In the genomic region with DNA sequence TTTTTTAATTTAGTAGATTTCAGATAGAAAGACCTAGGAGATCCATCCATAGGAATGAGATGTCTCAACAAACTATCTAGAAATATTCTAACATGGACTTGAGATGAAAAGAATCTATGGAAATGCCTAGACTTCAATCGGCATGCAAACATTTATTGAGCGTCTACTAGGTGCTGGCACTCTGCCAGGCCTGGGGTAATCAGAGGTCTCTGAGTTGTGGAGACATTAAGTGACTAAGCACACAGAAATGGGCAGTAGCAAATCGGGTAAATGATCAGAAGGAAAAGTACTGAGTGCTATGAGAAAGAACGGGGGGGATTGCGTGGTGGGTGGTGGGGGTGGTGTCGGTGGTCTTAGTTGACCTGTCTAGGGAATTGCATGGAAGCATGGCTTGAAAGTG, we compare ENCODE assay signal across 38 cellular contexts.
"Had no signal": no experiment of that assay in that cellular context is flagged by ENCODE, and none has a peak within 500 bp of the region (broad histone marks: within the 10 kb centered on the region; RNA-seq: fewer than 3 reads in every experiment).

No MANE protein-coding gene starts in this region.

- H3K4me1 ChIP-seq: adrenal gland, body of pancreas had no signal

- H3K27me3 ChIP-seq: adrenal gland, body of pancreas, cardiac muscle cell had no signal

- DNase-seq: activated B cell treated with CpG ODN at 0.5 μM for 24 hours; activated CD4-positive, alpha-beta memory T cell treated with anti-CD3 and anti-CD28 coated beads for 36 hours; activated CD4-positive, alpha-beta T cell treated with anti-CD3 and anti-CD28 coated beads for 4 hours; activated CD4-positive, alpha-beta T cell treated with anti-CD3 and anti-CD28 coated beads, Interleukin-2, amount 10 ng/mL, durations not matched to agents 24 days and 14 days; activated CD4-positive, alpha-beta T cell treated with anti-CD3 and anti-CD28 coated beads, Interleukin-2, amount 50 U/mL, for 1 hour; activated CD4-positive, alpha-beta T cell treated with anti-CD3 and anti-CD28 coated beads, Interleukin-2, amount 50 U/mL, for 4 hours; activated CD4-positive, CD25-positive, alpha-beta regulatory T cell treated with anti-CD3 and anti-CD28 coated beads, Interleukin-2, amount 50 U/mL, for 72 hours; activated CD8-positive, alpha-beta memory T cell treated with anti-CD3 and anti-CD28 coated beads, Interleukin-2, amount 50 U/mL, for 4 hours; activated CD8-positive, alpha-beta T cell treated with anti-CD3 and anti-CD28 coated beads for 36 hours; activated effector memory CD4-positive, alpha-beta T cell treated with anti-CD3 and anti-CD28 coated beads, Interleukin-2, amount 50 U/mL, for 16 hours; activated gamma-delta T cell treated with Interleukin-2 at 50 U/mL for 16 hours; activated naive CD4-positive, alpha-beta T cell; activated naive CD4-positive, alpha-beta T cell treated with anti-CD3 and anti-CD28 coated beads for 36 hours; activated naive CD4-positive, alpha-beta T cell treated with anti-CD3 and anti-CD28 coated beads, Interleukin-2, amount 50 U/mL, for 16 hours; activated naive CD8-positive, alpha-beta T cell treated with anti-CD3 and anti-CD28 coated beads for 36 hours; activated T-cell treated with anti-CD3 and anti-CD28 coated beads for 4 hours; activated T-cell treated with anti-CD3 and anti-CD28 coated beads, Interleukin-2, amount 50 U/mL, for 1 hour; activated T-cell treated with anti-CD3 and anti-CD28 coated beads, Interleukin-2, amount 50 U/mL, for 4 hours; activated T-cell treated with anti-CD3 and anti-CD28 coated beads, Interleukin-2, amount 50 U/mL, for 72 hours; adrenal gland; amniotic stem cell; aorta; body of pancreas; caudate nucleus; cerebellar nuclear complex; T-helper 2 cell; T-helper 9 cell had no signal

- H3K4me3 Mint-ChIP-seq: activated B cell treated with CpG ODN at 0.5 μM for 24 hours; activated CD4-positive, alpha-beta memory T cell treated with anti-CD3 and anti-CD28 coated beads for 36 hours; activated CD4-positive, alpha-beta T cell treated with anti-CD3 and anti-CD28 coated beads, Interleukin-2, amount 10 ng/mL, durations not matched to agents 24 days and 14 days; activated CD8-positive, alpha-beta T cell treated with anti-CD3 and anti-CD28 coated beads for 36 hours; activated naive CD4-positive, alpha-beta T cell treated with anti-CD3 and anti-CD28 coated beads for 36 hours; activated naive CD8-positive, alpha-beta T cell treated with anti-CD3 and anti-CD28 coated beads for 36 hours; activated T-cell treated with anti-CD3 and anti-CD28 coated beads, Interleukin-2, amount 50 U/mL, for 4 hours; activated T-cell treated with anti-CD3 and anti-CD28 coated beads, Interleukin-2, amount 50 U/mL, for 72 hours; activated T-helper 1 cell treated with anti-CD3 and anti-CD28 coated beads, Interleukin-12 subunit alpha, Interleukin-12 subunit beta, Interleukin-2, Interleukin-4 antibody, amounts not matched to agents 30 ng/mL and 10 ng/mL and 1 ng/mL, durations not matched to agents 14 hours and 24 hours and 36 hours; activated T-helper 17 cell treated with anti-CD3 and anti-CD28 coated beads, Interleukin-2, amount 50 U/mL, for 72 hours; central memory CD8-positive, alpha-beta T cell; T-helper 1 cell treated with Interleukin-12 subunit alpha and Interleukin-12 subunit beta and Interleukin-4 antibody, amounts not matched to agents 30 μg/mL and 1 μg/mL, for 36 hours; T-helper 2 cell treated with Interferon-gamma antibody and Interleukin-4, amounts not matched to agents 5 μg/mL and 100 μg/mL, for 36 hours had no signal

- H3K4me1 Mint-ChIP-seq: activated B cell treated with CpG ODN at 0.5 μM for 24 hours; activated CD4-positive, alpha-beta T cell treated with anti-CD3 and anti-CD28 coated beads, Interleukin-2, amount 10 ng/mL, durations not matched to agents 24 days and 14 days; activated naive CD8-positive, alpha-beta T cell treated with anti-CD3 and anti-CD28 coated beads for 36 hours; activated T-helper 17 cell treated with anti-CD3 and anti-CD28 coated beads, Interleukin-2, amount 50 U/mL, for 72 hours; central memory CD8-positive, alpha-beta T cell had no signal

- H3K27ac ChIP-seq: adrenal gland, body of pancreas, cardiac muscle cell, VCaP had no signal

- H3K4me3 ChIP-seq: adrenal gland, body of pancreas, cardiac muscle cell had no signal

- H3K36me3 Mint-ChIP-seq: activated CD4-positive, alpha-beta memory T cell treated with anti-CD3 and anti-CD28 coated beads for 36 hours; activated naive CD8-positive, alpha-beta T cell treated with anti-CD3 and anti-CD28 coated beads for 36 hours had no signal

- H3K9me3 ChIP-seq: adrenal gland, body of pancreas had no signal

- H3K27ac Mint-ChIP-seq: activated B cell treated with CpG ODN at 0.5 μM for 24 hours; activated CD4-positive, alpha-beta memory T cell treated with anti-CD3 and anti-CD28 coated beads for 36 hours; activated CD4-positive, alpha-beta T cell treated with anti-CD3 and anti-CD28 coated beads, Interleukin-2, amount 10 ng/mL, durations not matched to agents 24 days and 14 days; activated CD8-positive, alpha-beta T cell treated with anti-CD3 and anti-CD28 coated beads for 36 hours; activated naive CD4-positive, alpha-beta T cell treated with anti-CD3 and anti-CD28 coated beads for 36 hours; activated naive CD4-positive, alpha-beta T cell treated with anti-CD3 and anti-CD28 coated beads, Interleukin-2, amount 50 U/mL, for 72 hours; activated naive CD8-positive, alpha-beta T cell treated with anti-CD3 and anti-CD28 coated beads for 36 hours; activated T-cell treated with anti-CD3 and anti-CD28 coated beads, Interleukin-2, amount 50 U/mL, for 72 hours; activated T-helper 1 cell treated with anti-CD3 and anti-CD28 coated beads, Interleukin-12 subunit alpha, Interleukin-12 subunit beta, Interleukin-2, Interleukin-4 antibody, amounts not matched to agents 30 ng/mL and 10 ng/mL and 1 ng/mL, durations not matched to agents 14 hours and 24 hours and 36 hours; activated T-helper 17 cell treated with anti-CD3 and anti-CD28 coated beads, Interleukin-2, amount 50 U/mL, for 72 hours; T-helper 1 cell treated with Interleukin-12 subunit alpha and Interleukin-12 subunit beta and Interleukin-4 antibody, amounts not matched to agents 30 μg/mL and 1 μg/mL, for 36 hours; T-helper 2 cell treated with Interferon-gamma antibody and Interleukin-4, amounts not matched to agents 5 μg/mL and 100 μg/mL, for 36 hours had no signal

- FAIRE-seq: astrocyte, bronchial epithelial cell, TTC549 had no signal

- H3K36me3 ChIP-seq: adrenal gland, cardiac muscle cell had no signal

- H3K27me3 Mint-ChIP-seq: activated B cell treated with CpG ODN at 0.5 μM for 24 hours; activated CD4-positive, alpha-beta memory T cell treated with anti-CD3 and anti-CD28 coated beads for 36 hours; activated CD4-positive, alpha-beta T cell treated with anti-CD3 and anti-CD28 coated beads, Interleukin-2, amount 10 ng/mL, durations not matched to agents 24 days and 14 days; activated CD8-positive, alpha-beta T cell treated with anti-CD3 and anti-CD28 coated beads for 36 hours; activated naive CD8-positive, alpha-beta T cell treated with anti-CD3 and anti-CD28 coated beads for 36 hours; activated T-helper 17 cell treated with anti-CD3 and anti-CD28 coated beads, Interleukin-2, amount 50 U/mL, for 72 hours; central memory CD8-positive, alpha-beta T cell had no signal
